8 cellular contexts compared by ENCODE assay signal in genomic region chr22:30694638-30695350, GRCh38. TPM values are rescaled to one million over a fixed set of nuclear protein-coding genes. Genes with fewer than 3 reads are reported as not detected.
DNase-seq lines count a peak whose midpoint lies in the region; ATAC-seq, FAIRE-seq and TF ChIP-seq lines count a peak whose summit lies in the region.

OSBP2 (plus strand) TSS chr22:30694874; CDS start chr22:30694910, 36 bp downstream.

- H3K4me2 ChIP-seq in neural cell (ENCODE audit: low read length) = peak within 1 kb of the TSS; percentile 82

- H3K27ac ChIP-seq in neural cell (ENCODE audit: low read length) = peak within 1 kb of the TSS; percentile 74

- TF ChIP-seq CTCF in neural cell (IDR thresholded peaks at IDR 0.05; ENCODE audit: poor library complexity, severe bottlenecking) = peak; percentile 31

- H3K79me2 ChIP-seq in neural cell (replicated peaks; ENCODE audit: insufficient read depth, low read length) = no peaks in the 10 kb centered on the region

- peak; percentile 32 for DNase-seq in GM12892 (ENCODE audit: insufficient read length)
- peak; percentile 68 for DNase-seq in NCI-H2227 (lab: John Stamatoyannopoulos, UW; ENCODE audit: unreplicated experiment)
- peak; percentile 75 for DNase-seq in activated effector memory CD4-positive, alpha-beta T cell treated with anti-CD3 and anti-CD28 coated beads, Interleukin-2, amount 50 U/mL, for 16 hours
- peak; percentile 35 for DNase-seq in germinal center (ENCODE audit: low spot score)
- DNase-seq in urothelium cell line (ENCODE audit: low spot score) = peak; percentile 79
- DNase-seq in DMS153 treated with DMSO at 0.1 percent for 48 hours (lab: John Stamatoyannopoulos, UW; ENCODE audit: unreplicated experiment) = no peak

- no peaks in the 10 kb centered on the region for H3K9me3 ChIP-seq in neural cell (ENCODE audit: low read length)

- FAIRE-seq in GM12892 (lab: Jason Lieb, UNC) (no peak), urothelium cell line (lab: Jason Lieb, UNC) (no peak)

- H4K20me1 ChIP-seq in neural cell (ENCODE audit: insufficient read depth) = no peaks in the 10 kb centered on the region

- TF ChIP-seq RAD21 in neural cell (conservative IDR thresholded peaks at IDR 0.05) = peak; percentile 43

- H3K9ac ChIP-seq in neural cell (ENCODE audit: low read length) = peak within 1 kb of the TSS; percentile 83

- H3K36me3 ChIP-seq in neural cell (ENCODE audit: insufficient read depth, low read length) = no peaks in the 10 kb centered on the region

- no peaks in the 10 kb centered on the region for H3K9me2 ChIP-seq in neural cell (ENCODE audit: insufficient read depth, low read length)

- no peak for TF ChIP-seq EP300 in neural cell (conservative IDR thresholded peaks at IDR 0.05; ENCODE audit: poor library complexity, severe bottlenecking)

- H2AFZ ChIP-seq in neural cell (ENCODE audit: low read depth, low read length) = peak within 1 kb of the TSS; percentile 80

- no peak for TF ChIP-seq POLR2A in GM12892 (IDR thresholded peaks at IDR 0.05; ENCODE audit: low read depth, low read length)

- ATAC-seq in GM18498 (IDR thresholded peaks at IDR 0.05; ENCODE audit: unreplicated experiment) = no peak

- H3F3A ChIP-seq in neural cell (ENCODE audit: insufficient read depth, low read length, poor library complexity, severe bottlenecking) = no peaks in the 10 kb centered on the region

- H3K27me3 ChIP-seq in neural cell (ENCODE audit: insufficient read depth, low read depth, low read length) = no peaks in the 10 kb centered on the region

- H3K4me3 ChIP-seq in neural cell (ENCODE audit: low read length) = peak within 1 kb of the TSS; percentile 95

TF ChIP-seq in neural cell, 6 proteins besides CTCF, POLR2A, EP300 and RAD21:
- no peak for TF ChIP-seq EZH2 (IDR thresholded peaks at IDR 0.05; ENCODE audit: borderline replicate concordance, insufficient read depth, low read length, poor library complexity, severe bottlenecking)
- TF ChIP-seq, protein P1, sequence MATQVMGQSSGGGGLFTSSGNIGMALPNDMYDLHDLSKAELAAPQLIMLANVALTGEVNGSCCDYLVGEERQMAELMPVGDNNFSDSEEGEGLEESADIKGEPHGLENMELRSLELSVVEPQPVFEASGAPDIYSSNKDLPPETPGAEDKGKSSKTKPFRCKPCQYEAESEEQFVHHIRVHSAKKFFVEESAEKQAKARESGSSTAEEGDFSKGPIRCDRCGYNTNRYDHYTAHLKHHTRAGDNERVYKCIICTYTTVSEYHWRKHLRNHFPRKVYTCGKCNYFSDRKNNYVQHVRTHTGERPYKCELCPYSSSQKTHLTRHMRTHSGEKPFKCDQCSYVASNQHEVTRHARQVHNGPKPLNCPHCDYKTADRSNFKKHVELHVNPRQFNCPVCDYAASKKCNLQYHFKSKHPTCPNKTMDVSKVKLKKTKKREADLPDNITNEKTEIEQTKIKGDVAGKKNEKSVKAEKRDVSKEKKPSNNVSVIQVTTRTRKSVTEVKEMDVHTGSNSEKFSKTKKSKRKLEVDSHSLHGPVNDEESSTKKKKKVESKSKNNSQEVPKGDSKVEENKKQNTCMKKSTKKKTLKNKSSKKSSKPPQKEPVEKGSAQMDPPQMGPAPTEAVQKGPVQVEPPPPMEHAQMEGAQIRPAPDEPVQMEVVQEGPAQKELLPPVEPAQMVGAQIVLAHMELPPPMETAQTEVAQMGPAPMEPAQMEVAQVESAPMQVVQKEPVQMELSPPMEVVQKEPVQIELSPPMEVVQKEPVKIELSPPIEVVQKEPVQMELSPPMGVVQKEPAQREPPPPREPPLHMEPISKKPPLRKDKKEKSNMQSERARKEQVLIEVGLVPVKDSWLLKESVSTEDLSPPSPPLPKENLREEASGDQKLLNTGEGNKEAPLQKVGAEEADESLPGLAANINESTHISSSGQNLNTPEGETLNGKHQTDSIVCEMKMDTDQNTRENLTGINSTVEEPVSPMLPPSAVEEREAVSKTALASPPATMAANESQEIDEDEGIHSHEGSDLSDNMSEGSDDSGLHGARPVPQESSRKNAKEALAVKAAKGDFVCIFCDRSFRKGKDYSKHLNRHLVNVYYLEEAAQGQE (IDR thresholded peaks at IDR 0.05; ENCODE audit: borderline replicate concordance) = no peak
- peak; percentile 64 for TF ChIP-seq TAF1 (IDR thresholded peaks at IDR 0.05; ENCODE audit: low read depth)
- TF ChIP-seq POLR2AphosphoS5 (IDR thresholded peaks at IDR 0.05) = peak; percentile 32
- TF ChIP-seq MXI1 (conservative IDR thresholded peaks at IDR 0.05; ENCODE audit: poor library complexity, severe bottlenecking) = peak; percentile 17
- TF ChIP-seq SMC3 (conservative IDR thresholded peaks at IDR 0.05; ENCODE audit: poor library complexity) = peak; percentile 46

RNA-seq across cellular contexts. Expression of gene OSBP2, which starts in this region (rescaled TPM):
- polyA plus RNA-seq in GM12892 (2012; ENCODE audit: missing spikeins) = 0.11 TPM
- polyA plus RNA-seq in neural cell = 8.7 and 10.2 TPM in 2 replicates
- polyA minus RNA-seq in neural cell = 15.8 and 24.4 TPM in 2 replicates
